Comparison of ENCODE assay signal across 18 cellular contexts in genomic region chr11:68345776-68346728, GRCh38. TPM values are rescaled to one million over a fixed set of nuclear protein-coding genes. Genes with fewer than 3 reads are reported as not detected.
DNase-seq lines count a peak whose midpoint lies in the region; ATAC-seq, FAIRE-seq and TF ChIP-seq lines count a peak whose summit lies in the region.
"Had no signal": no experiment of that assay in that cellular context is flagged by ENCODE, and none has a peak within 500 bp of the region (broad histone marks: within the 10 kb centered on the region; RNA-seq: fewer than 3 reads in every experiment).

No MANE protein-coding gene starts in this region.

- no peak overlapping the region for H2BK20ac ChIP-seq in H9 (ENCODE audit: low read depth, low read length, poor library complexity, severe bottlenecking)

- H3K18ac ChIP-seq in H9 (ENCODE audit: insufficient read length, low read depth, low read length), result no peak overlapping the region

- ATAC-seq in right lobe of liver, result peak; percentile 4 to 34 (median 13)
- no peak for ATAC-seq in GM18511 (IDR thresholded peaks at IDR 0.05; ENCODE audit: unreplicated experiment)

- H3K14ac ChIP-seq in H9 (ENCODE audit: insufficient read depth, low read length), result no peak overlapping the region

- H3K9me3 Mint-ChIP-seq in H9 (peaks cover 0 to 4% of the 10 kb centered on the region in 2 experiments; a peak in 1 of 5 replicates), chondrocyte (ENCODE audit: low read depth) (peaks cover 7% of the 10 kb centered on the region)
- H3K9me3 Mint-ChIP-seq: activated naive CD4-positive, alpha-beta T cell treated with anti-CD3 and anti-CD28 coated beads for 36 hours had no signal

- H3K27me3 Mint-ChIP-seq in H9 (ENCODE audit: low read depth) (no peaks in the 10 kb centered on the region), chondrocyte (ENCODE audit: low read depth) (no peaks in the 10 kb centered on the region)

- H2BK5ac ChIP-seq in H9 (ENCODE audit: insufficient read length, low read length), result no peak overlapping the region

- no peak overlapping the region for H3K9ac ChIP-seq in H9 (ENCODE audit: extremely low read depth, insufficient read length, low read length)
- H3K9ac ChIP-seq: KMS-11, SK-N-SH had no signal

- H3K4me3 ChIP-seq in right lobe of liver, result no peak overlapping the region
- H3K4me3 ChIP-seq in stomach, result no peak overlapping the region

- TF ChIP-seq POLR2A in right lobe of liver (IDR thresholded peaks at IDR 0.05), result no peak
- TF ChIP-seq POLR2A in stomach (IDR thresholded peaks at IDR 0.05), result no peak

- no peaks in the 10 kb centered on the region for H4K20me1 ChIP-seq in H9 (ENCODE audit: control insufficient read depth, insufficient read depth, insufficient read length)

- no peak overlapping the region for H2BK12ac ChIP-seq in H9 (ENCODE audit: insufficient read length, low read depth, low read length)

- H4K5ac ChIP-seq in H9 (ENCODE audit: insufficient read length, low read depth, low read length), result no peak overlapping the region

- H3K36me3 Mint-ChIP-seq in H9 (ENCODE audit: insufficient read depth in 1 of 3, low read depth in 3 of 3) (peaks cover 14 to 22% (median 19%) of the 10 kb centered on the region in 3 experiments; a peak in 6 of 7 replicates), chondrocyte (ENCODE audit: low read depth) (peaks cover 12% of the 10 kb centered on the region)

- H3K4me1 Mint-ChIP-seq in H9 (peaks cover 27 to 34% of the 10 kb centered on the region in 2 experiments), chondrocyte (ENCODE audit: low read depth) (peaks cover 45% of the 10 kb centered on the region)

- FAIRE-seq in D721Med (lab: Jason Lieb, UNC), result no peak
- FAIRE-seq: frontal cortex had no signal

- H4K91ac ChIP-seq in H9 (ENCODE audit: insufficient read length, low read depth, low read length), result no peak overlapping the region

- no peak overlapping the region for H4K8ac ChIP-seq in H9 (replicated peaks; ENCODE audit: insufficient read length, low read depth, low read length)

- no peak overlapping the region for H2AK5ac ChIP-seq in H9 (ENCODE audit: insufficient read length, low read length)

- H3K27ac Mint-ChIP-seq in H9 (peak overlapping the region in 2 of 3 experiments; percentile 13 to 25; a peak in 3 of 7 replicates), chondrocyte (ENCODE audit: unreplicated experiment) (peak overlapping the region; percentile 32)
- H3K27ac Mint-ChIP-seq: activated naive CD4-positive, alpha-beta T cell treated with anti-CD3 and anti-CD28 coated beads for 36 hours had no signal

- H3K4me2 ChIP-seq in H9 (ENCODE audit: insufficient read depth, insufficient read length, low read length), result no peak overlapping the region
- H3K4me2 ChIP-seq: KMS-11, SK-N-SH had no signal

- H2BK15ac ChIP-seq in H9 (ENCODE audit: low read depth, low read length), result no peak overlapping the region

- H3K9me3 ChIP-seq in H9 (ENCODE audit: control insufficient read depth, low read depth, low read length) (no peaks in the 10 kb centered on the region), right lobe of liver (no peaks in the 10 kb centered on the region), stomach (no peaks in the 10 kb centered on the region)
- H3K9me3 ChIP-seq: SK-N-SH had no signal

- H2BK120ac ChIP-seq in H9 (ENCODE audit: low read depth, low read length, poor library complexity, severe bottlenecking), result no peak overlapping the region

- H3K23me2 ChIP-seq in H9 (ENCODE audit: insufficient read length, low read depth, low read length, poor library complexity, severe bottlenecking), result no peaks in the 10 kb centered on the region

- H3K27ac ChIP-seq in H9 (ENCODE audit: insufficient read length, low read depth, low read length) (no peak overlapping the region), right lobe of liver (peak overlapping the region in 1 of 3 donors; percentile 8), stomach (peak overlapping the region in 3 of 5 donors; percentile 7 to 64 (median 16))
- H3K27ac ChIP-seq: KMS-11 had no signal

- WGBS in H9 (ENCODE audit: extremely low coverage, insufficient read length, low lambda C conversion rate), result no CpG with 5 or more reads among the region's 12 CpGs
- 32% methylated on average over 10 of the region's 12 CpGs for WGBS in right lobe of liver (ENCODE audit: insufficient coverage, low coverage, low lambda C conversion rate, missing lambda C conversion rate)
- WGBS in stomach, 5 donors, result 69 to 78% (median 75%) methylated on average over 12 of the region's 12 CpGs

- no peak overlapping the region for H3K4me3 Mint-ChIP-seq in H9
- no peak overlapping the region for H3K4me3 Mint-ChIP-seq in chondrocyte (ENCODE audit: unreplicated experiment)
- H3K4me3 Mint-ChIP-seq: activated naive CD4-positive, alpha-beta T cell treated with anti-CD3 and anti-CD28 coated beads for 36 hours; endodermal cell had no signal

- no peak overlapping the region for H3K56ac ChIP-seq in H9 (ENCODE audit: insufficient read length, low read depth, low read length)

- H2AFZ ChIP-seq in H9 (ENCODE audit: low read length), result no peak overlapping the region

- H3K27me3 ChIP-seq in H9 (ENCODE audit: insufficient read depth, low read length) (no peaks in the 10 kb centered on the region), right lobe of liver (no peaks in the 10 kb centered on the region), stomach (no peaks in the 10 kb centered on the region)

- H3K4ac ChIP-seq in H9 (ENCODE audit: low read depth, low read length), result no peak overlapping the region

- DNase-seq in H9 (no peak), chondrocyte (ENCODE audit: low spot score) (no peak), right lobe of liver (no peak), stomach (no peak), NCI-H2196 (lab: John Stamatoyannopoulos, UW; ENCODE audit: unreplicated experiment) (no peak), D721Med (ENCODE audit: insufficient read length, low spot score) (no peak), amniotic stem cell (lab: John Stamatoyannopoulos, UW) (no peak)
- DNase-seq: activated naive CD4-positive, alpha-beta T cell treated with anti-CD3 and anti-CD28 coated beads for 36 hours; central memory CD4-positive, alpha-beta T cell; endodermal cell; HCEC 1CT; NCI-H1417 treated with DMSO at 0.1 percent for 48 hours; NCI-H446 treated with DMSO at 0.1 percent for 48 hours; SK-N-SH; stimulated activated CD4-positive, alpha-beta T cell treated with anti-CD3 and anti-CD28 coated beads, Interleukin-4, amount 100 ng/mL, for 24 hours had no signal

- no peak for TF ChIP-seq EP300 in stomach (IDR thresholded peaks at IDR 0.05)

- peaks cover 2% of the 10 kb centered on the region; the same call in 1 of the 2 replicates for H3K4me1 ChIP-seq in H9 (ENCODE audit: insufficient read depth, low read length)
- peaks cover 0 to 65% (median 28%) of the 10 kb centered on the region in 4 donors for H3K4me1 ChIP-seq in right lobe of liver
- peaks cover 56 to 80% (median 68%) of the 10 kb centered on the region in 4 donors for H3K4me1 ChIP-seq in stomach

- no peaks in the 10 kb centered on the region for H3K79me1 ChIP-seq in H9 (ENCODE audit: insufficient read depth, low read depth, low read length, poor library complexity, severe bottlenecking)

- H3K36me3 ChIP-seq in right lobe of liver (no peaks in the 10 kb centered on the region), stomach (peaks cover 0 to 8% (median 6%) of the 10 kb centered on the region in 4 donors)

- intact Hi-C loops in right lobe of liver (cut with DNase I) (no loop called here), stomach (cut with DNase I; ENCODE audit: low total_unique reads) (no loop called here)

- no peak overlapping the region for H3K23ac ChIP-seq in H9 (ENCODE audit: insufficient read length, low read depth, low read length)

- no peak overlapping the region for H3T11ph ChIP-seq in H9 (ENCODE audit: low read length)

- no peaks in the 10 kb centered on the region; the same call in 1 of the 2 replicates for H3K79me2 ChIP-seq in H9 (ENCODE audit: insufficient read depth, low read length)

- TF ChIP-seq CTCF in H9 (conservative IDR thresholded peaks at IDR 0.05) (no peak), chondrocyte (IDR thresholded peaks at IDR 0.05) (no peak), right lobe of liver (IDR thresholded peaks at IDR 0.05) (no peak), stomach (IDR thresholded peaks at IDR 0.05) (no peak), D721Med (IDR thresholded peaks at IDR 0.05; ENCODE audit: insufficient read depth, missing control alignments) (no peak)

RNA-seq across cellular contexts. Expression of gene LRP5, which starts 33.7 kb away (rescaled TPM):
- total RNA-seq in H9 (2021) (38.4 and 41.3 TPM in 2 replicates), chondrocyte (38.7 to 61.0 TPM (median 47.2 TPM) in 3 replicates), right lobe of liver (100 to 1,000 TPM in 2 of 6 experiments, 10 to 100 TPM in 4; 74.4 to 120 (median 88.2) TPM), stomach (100 to 1,000 TPM in 2 of 5 donors, 10 to 100 TPM in 3; 36.5 to 152 (median 64.7) TPM)
- polyA plus RNA-seq in stomach, result 10 to 100 TPM; 11.8 to 42.4 (median 26.6) TPM
